ENCODE assay signal across 13 cellular contexts in genomic region chr17:28723159-28723835, GRCh38. TPM values are rescaled to one million over a fixed set of nuclear protein-coding genes. Genes with fewer than 3 reads are reported as not detected.
DNase-seq lines count a peak whose midpoint lies in the region; TF ChIP-seq lines count a peak whose summit lies in the region.
"Had no signal": no experiment of that assay in that cellular context is flagged by ENCODE, and none has a peak within 500 bp of the region (broad histone marks: within the 10 kb centered on the region; RNA-seq: fewer than 3 reads in every experiment).

No MANE protein-coding gene starts in this region.

- POLR2A ChIA-PET in A673 (lab: Charles Lee; ENCODE audit: low non-redundant PET) (interaction anchor here (0.7 kb wide), 1 partner anchor 334 kb away, joined by 5 read pairs; no protein-coding TSS in a partner anchor), GM10248 (lab: Yijun Ruan, JAX) (interaction anchor here (0.7 kb wide), 1 partner anchor 58 kb away, joined by 4 read pairs; no protein-coding TSS in a partner anchor)

- CTCF ChIA-PET in A673 (lab: Charles Lee) (no interaction called here), GM10248 (lab: Yijun Ruan, JAX) (interaction anchor here (7.0 kb wide), 1 partner anchor 24 kb away, joined by 472 read pairs; the partner anchor contains the start of gene TRAF4)

- no peaks in the 10 kb centered on the region for H3K27me3 ChIP-seq in A673 (replicated peaks; ENCODE audit: insufficient read depth, low read depth, low read length, poor library complexity)
- no peaks in the 10 kb centered on the region for H3K27me3 ChIP-seq in SU-DHL-6 (ENCODE audit: low read length)
- no peaks in the 10 kb centered on the region for H3K27me3 ChIP-seq in iPS-18a (ENCODE audit: control insufficient read depth, insufficient read depth, low read length)
- no peaks in the 10 kb centered on the region for H3K27me3 ChIP-seq in thyroid gland

- 89 to 91% methylated on average over 6 of the region's 6 CpGs for WGBS in thyroid gland, 2 donors

- H3K4me3 ChIP-seq in A673 (ENCODE audit: low read depth, low read length, poor library complexity, severe bottlenecking) (no peak overlapping the region), GM12864 (ENCODE audit: low read depth, low read length) (peak overlapping the region; percentile 100), SU-DHL-6 (ENCODE audit: insufficient read depth, low read length, poor library complexity, severe bottlenecking) (peak overlapping the region; percentile 19), iPS-18a (ENCODE audit: low read length) (peak overlapping the region; percentile 91), thyroid gland (replicated peaks in 1 of 3) (no peak overlapping the region)
- H3K4me3 ChIP-seq: heart left ventricle, thoracic aorta had no signal

- H2AFZ ChIP-seq in SU-DHL-6 (ENCODE audit: low read depth, low read length, severe bottlenecking): no peak overlapping the region

- H3K4me2 ChIP-seq in SU-DHL-6 (ENCODE audit: low read depth, low read length, poor library complexity, severe bottlenecking): peak overlapping the region; percentile 97

- peaks cover 50% of the 10 kb centered on the region for H3K36me3 ChIP-seq in A673 (ENCODE audit: insufficient read depth, low read length, poor library complexity, severe bottlenecking)
- H3K36me3 ChIP-seq in SU-DHL-6 (ENCODE audit: low read length): peaks cover 23% of the 10 kb centered on the region
- peaks cover 44% of the 10 kb centered on the region for H3K36me3 ChIP-seq in iPS-18a (ENCODE audit: control insufficient read depth, low read depth, low read length)
- H3K36me3 ChIP-seq in thyroid gland: peaks cover 33 to 36% of the 10 kb centered on the region in 2 donors

- no peak for TF ChIP-seq POLR2A in thyroid gland (IDR thresholded peaks at IDR 0.05)

- peaks cover 42% of the 10 kb centered on the region for H3K79me2 ChIP-seq in SU-DHL-6 (ENCODE audit: insufficient read depth, low read length)

- H3K27ac ChIP-seq in A673 (ENCODE audit: low read depth, low read length, poor library complexity, severe bottlenecking): peak overlapping the region; percentile 49
- peak overlapping the region; percentile 100 for H3K27ac ChIP-seq in SU-DHL-6 (ENCODE audit: low read depth, low read length)
- H3K27ac ChIP-seq in iPS-18a (ENCODE audit: low read length): no peak overlapping the region
- H3K27ac ChIP-seq in thyroid gland: no peak overlapping the region
- H3K27ac ChIP-seq: thoracic aorta had no signal

- peak overlapping the region; percentile 96 for H3K9ac ChIP-seq in SU-DHL-6 (ENCODE audit: low read length)
- H3K9ac ChIP-seq in iPS-18a (ENCODE audit: low read length): no peak overlapping the region

- 0 out of 2 replicates have a peak, but pooled peaks cover 4% of the 10 kb centered on the region for H4K20me1 ChIP-seq in SU-DHL-6 (ENCODE audit: low read depth, low read length)

- no peak for DNase-seq in A673 (ENCODE audit: low spot score)
- no peak for DNase-seq in GM12864 (ENCODE audit: low read depth)
- DNase-seq in thyroid gland: no peak
- no peak for DNase-seq in 8988T
- DNase-seq in GM10248 (ENCODE audit: extremely low spot score): no peak
- no peak for DNase-seq in inferior parietal cortex (ENCODE audit: extremely low spot score)
- DNase-seq: heart left ventricle; NCI-H1436 treated with DMSO at 0.1 percent for 48 hours; SHP77 treated with DMSO at 0.1 percent for 48 hours; stimulated activated CD4-positive, alpha-beta T cell treated with anti-CD3 and anti-CD28 coated beads, Interleukin-2, amount 100 ng/mL, for 24 hours had no signal

- no peak for TF ChIP-seq CTCF in A673 (conservative IDR thresholded peaks at IDR 0.05; ENCODE audit: low read depth, low read length)
- TF ChIP-seq CTCF in GM12864 (IDR thresholded peaks at IDR 0.05; ENCODE audit: low read depth, low read length, missing control alignments): no peak
- TF ChIP-seq CTCF in SU-DHL-6 (IDR thresholded peaks at IDR 0.05; ENCODE audit: insufficient read depth, low read length, poor library complexity, severe bottlenecking): no peak
- no peak for TF ChIP-seq CTCF in thyroid gland (IDR thresholded peaks at IDR 0.05)
- TF ChIP-seq CTCF in GM10248 (IDR thresholded peaks at IDR 0.05; ENCODE audit: control extremely low read depth, extremely low read depth, low read depth, missing control alignments): no peak

- H3K4me1 ChIP-seq in A673 (ENCODE audit: insufficient read depth, low read length, poor library complexity, severe bottlenecking) (peaks cover 58% of the 10 kb centered on the region), iPS-18a (ENCODE audit: control insufficient read depth, low read depth, low read length) (peaks cover 27% of the 10 kb centered on the region), thyroid gland (peaks cover 36 to 39% of the 10 kb centered on the region in 2 donors)

- intact Hi-C loops in A673 (cut with micrococcal nuclease; ENCODE audit: unreplicated experiment) (no loop called here), thyroid gland (cut with DNase I) (no loop called here)

- peaks cover 66% of the 10 kb centered on the region for H3F3A ChIP-seq in SU-DHL-6 (ENCODE audit: insufficient read depth)

- H3K9me2 ChIP-seq in SU-DHL-6 (replicated peaks; ENCODE audit: insufficient read depth, low read length): no peaks in the 10 kb centered on the region

- no peaks in the 10 kb centered on the region for H3K9me3 ChIP-seq in A673 (ENCODE audit: low read depth, low read length, poor library complexity, severe bottlenecking)
- H3K9me3 ChIP-seq in SU-DHL-6 (ENCODE audit: insufficient read depth, low read length): no peaks in the 10 kb centered on the region
- H3K9me3 ChIP-seq in iPS-18a (ENCODE audit: control insufficient read depth, low read depth, low read length): no peaks in the 10 kb centered on the region
- H3K9me3 ChIP-seq in thyroid gland: no peaks in the 10 kb centered on the region
- H3K9me3 ChIP-seq: heart left ventricle, thoracic aorta had no signal

- BruUV-seq in A673 (replicated peaks; lab: Mats Ljungman, UMichigan): no TSS peak

RNA-seq across cellular contexts. Expression of gene TLCD1, which starts 2.7 kb away (rescaled TPM):
- total RNA-seq in A673 (2021): 3.8 and 7.8 TPM in 2 replicates
- 10 to 100 TPM in 1 of 4 donors, 1 to 10 TPM in 3; 1.6 to 21.4 (median 5.1) TPM for total RNA-seq in thyroid gland

RNA-seq across cellular contexts. Expression of gene RPL23A, which starts 3.5 kb away (rescaled TPM):
- total RNA-seq in A673 (2021) (1,563 and 1,683 TPM in 2 replicates), thyroid gland (100 to 1,000 TPM; 181 to 750 (median 443) TPM)

RNA-seq across cellular contexts. Expression of gene NEK8, which starts 5.3 kb away (rescaled TPM):
- 3.9 and 4.2 TPM in 2 replicates for total RNA-seq in A673 (2021)
- total RNA-seq in thyroid gland: 10 to 100 TPM in 1 of 4 donors, 1 to 10 TPM in 3; 3.9 to 14.0 (median 8.1) TPM

RNA-seq across cellular contexts. Expression of gene RAB34, which starts 5.6 kb away (rescaled TPM):
- total RNA-seq in A673 (2021) (158 and 165 TPM in 2 replicates), thyroid gland (100 to 1,000 TPM; 136 to 186 (median 159) TPM)

RNA-seq across cellular contexts. Expression of gene PROCA1, which starts 11.6 kb away (rescaled TPM):
- total RNA-seq in A673 (2021) (4.6 and 7.8 TPM in 2 replicates), thyroid gland (1 to 10 TPM in 2 of 4 donors, under 1 TPM in 1, not detected in 1; 0.46 to 4.3 (median 1.1) TPM)

Comparison
In these comparisons a context has a peak if more than half of its experiments do, and no peak if none do; other contexts are left out.
1. H3K27ac ChIP-seq: peak in A673 (single experiment) and SU-DHL-6 (single experiment); none in iPS-18a (single experiment) and thyroid gland (0 of 3).
2. H3K4me3 ChIP-seq: peak in GM12864 (single experiment), SU-DHL-6 (single experiment) and iPS-18a (single experiment); none in A673 (single experiment) and thyroid gland (0 of 3).